In genomic region chr6:11076540-11076939, GRCh38 we compare ENCODE assay signal across 28 cellular contexts. TPM values are rescaled to one million over a fixed set of nuclear protein-coding genes. Genes with fewer than 3 reads are reported as not detected.
"Had no signal": no experiment of that assay in that cellular context is flagged by ENCODE, and none has a peak within 500 bp of the region (broad histone marks: within the 10 kb centered on the region; RNA-seq: fewer than 3 reads in every experiment).

No MANE protein-coding gene starts in this region.

- H3K4me1 ChIP-seq: esophagus squamous epithelium, gastroesophageal sphincter, lower lobe of right lung, stomach, suprapubic skin, tibial nerve had no signal

- H3K9me3 ChIP-seq: esophagus squamous epithelium, gastroesophageal sphincter, lower lobe of right lung, stomach, suprapubic skin, tibial nerve had no signal

- DNase-seq: activated B cell treated with CpG ODN at 0.5 μM for 24 hours; activated CD4-positive, alpha-beta T cell treated with anti-CD3 and anti-CD28 coated beads for 36 hours; activated CD4-positive, alpha-beta T cell treated with anti-CD3 and anti-CD28 coated beads, Interleukin-2, amount 50 U/mL, for 48 hours; activated effector memory CD4-positive, alpha-beta T cell treated with Interleukin-2 at 50 U/mL for 16 hours; activated naive CD4-positive, alpha-beta T cell treated with anti-CD3 and anti-CD28 coated beads, Interleukin-2, amount 10 ng/mL, durations not matched to agents 7 days and 5 days; activated T-cell treated with anti-CD3 and anti-CD28 coated beads, Interleukin-2, amount 50 U/mL, for 72 hours; amygdala; cerebellar nuclear complex; esophagus squamous epithelium; head of caudate nucleus; hypothalamus; islet precursor cell; lower lobe of right lung; naive thymus-derived CD4-positive, alpha-beta T cell; small intestine; stimulated activated CD4-positive, alpha-beta T cell treated with anti-CD3 and anti-CD28 coated beads, Interleukin-2, amount 100 ng/mL, for 24 hours; stomach; T1000 had no signal

- H3K36me3 ChIP-seq: esophagus squamous epithelium, gastroesophageal sphincter, lower lobe of right lung, stomach, suprapubic skin, tibial nerve had no signal

- H3K27ac ChIP-seq: coronary artery, esophagus squamous epithelium, gastroesophageal sphincter, lower lobe of right lung, stomach, suprapubic skin, tibial nerve had no signal

- H3K27me3 ChIP-seq: esophagus squamous epithelium, gastroesophageal sphincter, stomach, suprapubic skin, tibial nerve had no signal

- H3K4me3 ChIP-seq: coronary artery, esophagus squamous epithelium, gastroesophageal sphincter, lower lobe of right lung, stomach, suprapubic skin, tibial nerve had no signal

- ATAC-seq: activated CD4-positive, alpha-beta T cell treated with anti-CD3 and anti-CD28 coated beads for 36 hours; activated T-cell treated with anti-CD3 and anti-CD28 coated beads, Interleukin-2, amount 50 U/mL, for 72 hours; gastroesophageal sphincter; left lobe of liver; lower lobe of right lung; naive thymus-derived CD4-positive, alpha-beta T cell; sciatic nerve; stimulated activated memory B cell treated with anti-CD40 and anti-IgM and Interleukin-4, amounts not matched to agents 10 μg/mL and 1 μg/mL and 100 μg/mL, for 72 hours had no signal

RNA-seq across cellular contexts. Expression of gene ELOVL2, which starts 32.4 kb away (rescaled TPM):
- total RNA-seq: activated B cell treated with CpG ODN at 0.5 μM for 24 hours; activated CD4-positive, alpha-beta T cell treated with anti-CD3 and anti-CD28 coated beads for 36 hours; naive thymus-derived CD4-positive, alpha-beta T cell had no signal
- polyA plus RNA-seq: naive thymus-derived CD4-positive, alpha-beta T cell had no signal

RNA-seq across cellular contexts. Expression of gene ERVFRD-1, which starts 35.0 kb away (rescaled TPM):
- total RNA-seq: activated B cell treated with CpG ODN at 0.5 μM for 24 hours; activated CD4-positive, alpha-beta T cell treated with anti-CD3 and anti-CD28 coated beads for 36 hours; activated T-cell treated with anti-CD3 and anti-CD28 coated beads, Interleukin-2, amount 50 U/mL, for 72 hours; neural crest cell; renal cortical epithelial cell; suprapubic skin; urinary bladder had no signal
